31 cellular contexts compared by ENCODE assay signal in genomic region chr22:25979968-25980367, GRCh38.
A peak's percentile ranks its signal among the peaks of the same experiment; 100 is the strongest.
DNase-seq lines count a peak whose midpoint lies in the region; ATAC-seq and TF ChIP-seq lines count a peak whose summit lies in the region.
"Had no signal": no experiment of that assay in that cellular context is flagged by ENCODE, and none has a peak within 500 bp of the region (broad histone marks: within the 10 kb centered on the region; RNA-seq: fewer than 3 reads in every experiment).

No MANE protein-coding gene starts in this region.

- H4K20me1 ChIP-seq in osteoblast (ENCODE audit: insufficient read depth, low read length) = no peaks in the 10 kb centered on the region
- H4K20me1 ChIP-seq: BLaER1; BLaER1 treated with 17β-estradiol and CSF1 and Interleukin-3, amounts not matched to agents 10 nM and 100 nM had no signal

- H3K27me3 ChIP-seq in osteoblast (ENCODE audit: insufficient read depth, low read length) (no peaks in the 10 kb centered on the region), psoas muscle (ENCODE audit: insufficient read depth in 3 of 3, low read length in 2 of 3) (no peaks in the 10 kb centered on the region)
- H3K27me3 ChIP-seq: BE2C; BLaER1; BLaER1 treated with 17β-estradiol and CSF1 and Interleukin-3, amounts not matched to agents 10 nM and 100 nM had no signal

- TF ChIP-seq CTCF in osteoblast (IDR thresholded peaks at IDR 0.05; ENCODE audit: extremely low read depth, low read depth, low read length) = no peak
- no peak for TF ChIP-seq CTCF in psoas muscle (IDR thresholded peaks at IDR 0.05)
- TF ChIP-seq CTCF in GM10248 (IDR thresholded peaks at IDR 0.05; ENCODE audit: control extremely low read depth, extremely low read depth, low read depth, missing control alignments) = no peak

- H3K4me1 ChIP-seq in osteoblast (ENCODE audit: insufficient read depth, low read length) = no peaks in the 10 kb centered on the region
- H3K4me1 ChIP-seq in psoas muscle = peaks cover 18% of the 10 kb centered on the region
- H3K4me1 ChIP-seq: A549, BE2C, Caco-2 had no signal

- POLR2A ChIA-PET in GM10248 (lab: Yijun Ruan, JAX) = no interaction called here

- no peaks in the 10 kb centered on the region for H3K79me2 ChIP-seq in osteoblast (ENCODE audit: insufficient read depth, low read length)

- no peaks in the 10 kb centered on the region for H3K36me3 ChIP-seq in osteoblast (ENCODE audit: insufficient read depth, low read length)
- H3K36me3 ChIP-seq in psoas muscle (ENCODE audit: insufficient read depth in 1 of 2, low read depth in 1 of 2) = peaks cover 0 to 40% of the 10 kb centered on the region in 2 donors
- H3K36me3 ChIP-seq: BE2C; BLaER1; BLaER1 treated with 17β-estradiol and CSF1 and Interleukin-3, amounts not matched to agents 10 nM and 100 nM had no signal

- no peak overlapping the region for H3K4me3 ChIP-seq in osteoblast (ENCODE audit: insufficient read depth, low read length)
- H3K4me3 ChIP-seq in psoas muscle = no peak overlapping the region
- H3K4me3 ChIP-seq: A549; BLaER1; BLaER1 treated with 17β-estradiol and CSF1 and Interleukin-3, amounts not matched to agents 10 nM and 100 nM had no signal

- H3K4me2 ChIP-seq in osteoblast (ENCODE audit: insufficient read depth, low read length) = no peak overlapping the region
- H3K4me2 ChIP-seq: A549; BLaER1; BLaER1 treated with 17β-estradiol and CSF1 and Interleukin-3, amounts not matched to agents 10 nM and 100 nM had no signal

- ATAC-seq in left ventricle myocardium superior (peak; percentile 42), psoas muscle (peak; percentile 25 to 39 (median 32))
- ATAC-seq: A549; CD8-positive, alpha-beta T cell had no signal

- intact Hi-C loops in left ventricle myocardium superior (cut with micrococcal nuclease) (no loop called here), cardiac septum (cut with DNase I) (no loop called here), psoas muscle (cut with DNase I) (no loop called here)

- no peak overlapping the region for H2AFZ ChIP-seq in osteoblast (ENCODE audit: low read length)

- no peaks in the 10 kb centered on the region for H3K9me3 ChIP-seq in osteoblast (ENCODE audit: low read depth, low read length)
- no peaks in the 10 kb centered on the region for H3K9me3 ChIP-seq in psoas muscle
- H3K9me3 ChIP-seq: A549, BE2C, Caco-2 had no signal

- no peak overlapping the region for H3K27ac ChIP-seq in osteoblast (ENCODE audit: low read depth, low read length)
- no peak overlapping the region for H3K27ac ChIP-seq in psoas muscle
- H3K27ac ChIP-seq: 22Rv1; A549; BLaER1; BLaER1 treated with 17β-estradiol and CSF1 and Interleukin-3, amounts not matched to agents 10 nM and 100 nM; C4-2B had no signal

- WGBS in psoas muscle, 3 donors = 24 to 47% (median 28%) methylated on average over 3 of the region's 3 CpGs

- DNase-seq in left ventricle myocardium superior (no peak), cardiac septum (ENCODE audit: low spot score) (no peak), osteoblast (ENCODE audit: insufficient read length, low spot score, missing footprints) (peak; percentile 62), psoas muscle (no peak), hypothalamus (lab: John Stamatoyannopoulos, UW) (no peak), GM10248 (ENCODE audit: extremely low spot score) (no peak)
- DNase-seq: 8988T; ACHN; AML-193; BE2C; C1 segment of cervical spinal cord; Caco-2; Calu3; CD4-positive, alpha-beta memory T cell; CD4-positive, alpha-beta T cell; CD4-positive, CD25-positive, alpha-beta regulatory T cell; CD8-positive, alpha-beta memory T cell; CD8-positive, alpha-beta T cell; COR-L47; DMS 273 treated with DMSO at 0.1 percent for 48 hours; DMS153; DMS53; DMS79; DMS79 treated with DMSO at 0.1 percent for 48 hours; DND-41; EL had no signal

- CTCF ChIA-PET in GM10248 (lab: Yijun Ruan, JAX) = no interaction called here
